In the genomic region with DNA sequence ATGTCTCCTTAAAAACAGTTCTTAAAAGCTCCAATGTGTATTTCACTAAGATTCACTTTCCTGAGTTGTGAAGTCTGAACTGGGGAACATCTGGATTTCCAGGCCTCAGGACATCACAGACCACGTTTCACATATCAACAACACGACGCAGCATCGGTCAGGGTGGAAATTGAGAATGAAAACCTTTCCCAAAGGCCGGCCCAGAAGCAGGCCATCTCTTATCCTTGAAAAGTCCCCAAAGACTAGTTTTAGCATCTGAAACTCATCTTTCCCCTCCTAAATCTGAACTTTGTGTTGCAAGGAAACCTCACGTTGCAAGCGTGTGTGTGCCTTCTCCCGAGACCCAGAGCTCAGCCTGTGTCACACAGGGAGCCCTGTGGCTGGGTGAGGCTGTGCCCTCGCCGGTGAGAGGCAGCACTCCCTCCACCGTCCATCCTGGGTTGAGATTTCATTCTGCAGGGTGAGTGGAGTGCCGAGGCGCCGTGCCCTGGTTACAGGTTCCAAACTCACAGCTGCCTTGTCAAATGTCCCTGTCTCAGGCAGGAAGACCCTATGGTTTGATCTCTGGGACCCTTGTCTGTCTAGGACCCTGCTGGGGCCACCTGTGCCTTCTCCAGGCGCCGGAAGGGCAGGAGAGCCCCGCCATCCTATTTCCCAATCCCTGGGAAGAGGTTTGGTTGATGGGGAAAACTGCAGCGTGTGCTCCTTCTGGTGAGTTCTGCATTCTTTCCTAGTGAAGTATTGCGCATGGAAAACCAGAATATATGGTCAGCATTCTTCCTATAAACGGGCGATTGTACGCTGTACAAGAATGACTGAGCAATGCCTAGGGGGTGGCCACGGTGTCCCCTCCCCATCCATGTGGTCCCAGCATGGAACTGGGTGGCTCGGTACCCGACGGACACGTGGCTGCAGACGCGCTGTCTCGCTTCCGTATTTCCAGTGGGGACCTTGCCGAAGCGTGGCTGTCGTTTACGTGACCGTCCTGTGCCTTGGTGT, we compare ENCODE assay signal across 12 cellular contexts.
DNase-seq lines count a peak whose midpoint lies in the region; ATAC-seq and TF ChIP-seq lines count a peak whose summit lies in the region.
"Had no signal": no experiment of that assay in that cellular context is flagged by ENCODE, and none has a peak within 500 bp of the region (broad histone marks: within the 10 kb centered on the region; RNA-seq: fewer than 3 reads in every experiment).

No MANE protein-coding gene starts in this region.

- H3K4me3 ChIP-seq in fibroblast of villous mesenchyme (ENCODE audit: low read depth, low read length), result no peak overlapping the region
- H3K4me3 ChIP-seq: adrenal gland had no signal

- H3K36me3 Mint-ChIP-seq in neural crest cell (ENCODE audit: low read depth) (no peaks in the 10 kb centered on the region), T-cell (no peaks in the 10 kb centered on the region)

- peak overlapping the region; percentile 62 for H3K27ac Mint-ChIP-seq in neural crest cell (ENCODE audit: unreplicated experiment)
- no peak overlapping the region for H3K27ac Mint-ChIP-seq in T-cell
- H3K27ac Mint-ChIP-seq: activated CD4-positive, alpha-beta memory T cell treated with anti-CD3 and anti-CD28 coated beads, Interleukin-2, amount 10 ng/mL, durations not matched to agents 7 days and 5 days; stimulated activated naive CD8-positive, alpha-beta T cell treated with anti-CD3 and anti-CD28 coated beads, Interleukin-15, Interleukin-2, amounts not matched to agents 100 ng/mL and 50 ng/mL, for 24 hours had no signal

- H3K9me3 Mint-ChIP-seq in neural crest cell (peaks cover 5% of the 10 kb centered on the region), T-cell (peaks cover 0 to 3% (median 2%) of the 10 kb centered on the region in 3 donors)
- H3K9me3 Mint-ChIP-seq: stimulated activated naive CD8-positive, alpha-beta T cell treated with anti-CD3 and anti-CD28 coated beads, Interleukin-15, Interleukin-2, amounts not matched to agents 100 ng/mL and 50 ng/mL, for 24 hours had no signal

- TF ChIP-seq CTCF in fibroblast of villous mesenchyme (IDR thresholded peaks at IDR 0.05; ENCODE audit: insufficient read depth, low read depth, low read length) (no peak), neural crest cell (conservative IDR thresholded peaks at IDR 0.05) (no peak), GM10248 (IDR thresholded peaks at IDR 0.05; ENCODE audit: control extremely low read depth, extremely low read depth, low read depth, missing control alignments) (no peak)

- DNase-seq in Right ventricle myocardium inferior (ENCODE audit: missing footprints) (no peak), cardiac septum (ENCODE audit: low spot score) (no peak), fibroblast of villous mesenchyme (ENCODE audit: low read depth) (peak; percentile 96), neural crest cell (ENCODE audit: low read depth, low spot score) (no peak), HuH-7.5 (ENCODE audit: low spot score) (no peak), T-cell (no peak), GM10248 (ENCODE audit: extremely low spot score) (no peak)
- DNase-seq: activated CD4-positive, alpha-beta memory T cell treated with anti-CD3 and anti-CD28 coated beads, Interleukin-2, amount 10 ng/mL, durations not matched to agents 7 days and 5 days; adrenal gland; NCI-H2107 had no signal

- H3K4me1 Mint-ChIP-seq in neural crest cell, result peaks cover 43% of the 10 kb centered on the region
- no peaks in the 10 kb centered on the region for H3K4me1 Mint-ChIP-seq in T-cell
- H3K4me1 Mint-ChIP-seq: activated CD4-positive, alpha-beta memory T cell treated with anti-CD3 and anti-CD28 coated beads, Interleukin-2, amount 10 ng/mL, durations not matched to agents 7 days and 5 days had no signal

- no peak overlapping the region for H3K4me3 Mint-ChIP-seq in neural crest cell
- no peak overlapping the region for H3K4me3 Mint-ChIP-seq in T-cell
- H3K4me3 Mint-ChIP-seq: activated CD4-positive, alpha-beta memory T cell treated with anti-CD3 and anti-CD28 coated beads, Interleukin-2, amount 10 ng/mL, durations not matched to agents 7 days and 5 days; stimulated activated naive CD8-positive, alpha-beta T cell treated with anti-CD3 and anti-CD28 coated beads, Interleukin-15, Interleukin-2, amounts not matched to agents 100 ng/mL and 50 ng/mL, for 24 hours had no signal

- POLR2A ChIA-PET in T-cell (lab: Charles Lee) (no interaction called here), GM10248 (lab: Yijun Ruan, JAX) (no interaction called here)

- peak; percentile 50 for ATAC-seq in Right ventricle myocardium inferior
- no peak for ATAC-seq in T-cell (replicated peaks in 1 of 4)
- ATAC-seq in HG02973 (IDR thresholded peaks at IDR 0.05; ENCODE audit: unreplicated experiment), result no peak

- CTCF ChIA-PET in T-cell (lab: Charles Lee) (no interaction called here), GM10248 (lab: Yijun Ruan, JAX) (no interaction called here)

- intact Hi-C loops in Right ventricle myocardium inferior (cut with DNase I) (no loop called here), cardiac septum (cut with DNase I) (loop anchor here (5.0 kb wide), 1 partner anchor 47 kb away; no protein-coding TSS in a partner anchor)

- H3K27me3 Mint-ChIP-seq in neural crest cell (ENCODE audit: low read depth) (no peaks in the 10 kb centered on the region), T-cell (peaks cover 0 to 2% of the 10 kb centered on the region in 2 donors)
- H3K27me3 Mint-ChIP-seq: activated CD4-positive, alpha-beta memory T cell treated with anti-CD3 and anti-CD28 coated beads, Interleukin-2, amount 10 ng/mL, durations not matched to agents 7 days and 5 days had no signal
